Comparison of ENCODE assay signal across 8 cellular contexts in the genomic region with DNA sequence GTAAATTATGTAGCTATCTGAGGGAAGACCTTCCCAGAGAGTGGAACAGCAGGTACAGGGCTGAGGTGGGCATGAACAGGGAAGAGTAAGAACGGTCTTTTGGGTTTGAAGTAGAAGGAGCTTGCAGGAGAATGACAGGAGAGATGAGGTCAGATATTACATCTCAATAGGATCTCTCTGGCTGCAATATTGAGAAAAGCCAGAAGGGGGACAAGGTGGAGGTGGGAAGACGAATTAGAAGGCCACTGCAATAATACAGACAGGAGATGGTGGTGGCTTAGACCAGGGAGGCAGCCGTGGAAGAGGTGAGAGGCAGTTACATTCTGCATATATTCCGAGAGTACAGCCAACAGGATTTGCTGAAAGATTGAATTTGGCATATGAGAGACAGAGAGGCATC.
A peak's percentile ranks its signal among the peaks of the same experiment; 100 is the strongest.
DNase-seq lines count a peak whose midpoint lies in the region; ATAC-seq, FAIRE-seq and TF ChIP-seq lines count a peak whose summit lies in the region.

No MANE protein-coding gene starts in this region.

- no peak for FAIRE-seq in K562 (lab: Jason Lieb, UNC)

- DNase-seq in GM03348 (ENCODE audit: low spot score) = peak; percentile 9
- peak; percentile 10 to 38 (median 18) for DNase-seq in K562 (ENCODE audit: extremely low read depth in 1 of 4, low spot score in 3 of 4)
- DNase-seq in midbrain (lab: John Stamatoyannopoulos, UW) = no peak
- DNase-seq in NCI-H1048 (lab: John Stamatoyannopoulos, UW) = no peak
- no peak for DNase-seq in NCI-H1105 (lab: John Stamatoyannopoulos, UW)
- DNase-seq in psoas muscle = no peak

- no peaks in the 10 kb centered on the region for H3K27me3 ChIP-seq in K562 (ENCODE audit: control insufficient read depth in 2 of 2, insufficient read depth in 2 of 2, low read length in 2 of 2)
- no peaks in the 10 kb centered on the region for H3K27me3 ChIP-seq in psoas muscle (ENCODE audit: insufficient read depth in 3 of 3, low read length in 2 of 3)

- H3K4me3 ChIP-seq in K562 = no peak overlapping the region
- H3K4me3 ChIP-seq in psoas muscle = no peak overlapping the region

- no peak overlapping the region for H3K4me2 ChIP-seq in K562 (ENCODE audit: insufficient read depth, low read length)

- no peak overlapping the region for H2AFZ ChIP-seq in K562 (ENCODE audit: low read depth, low read length)

- 2% methylated on average over 4 of the region's 4 CpGs for WGBS in K562 (ENCODE audit: insufficient coverage, low coverage, missing lambda C conversion rate)
- WGBS in psoas muscle, 3 donors = 54 to 61% (median 55%) methylated on average over 4 of the region's 4 CpGs

- H3K4me1 ChIP-seq in K562 (replicated peaks in 1 of 2; ENCODE audit: control insufficient read depth in 2 of 2, insufficient read depth in 2 of 2, low read length in 2 of 2) (no peaks in the 10 kb centered on the region), psoas muscle (no peaks in the 10 kb centered on the region)

- TF ChIP-seq CTCF in K562 (IDR thresholded peaks at IDR 0.05 in 2 of 3, conservative IDR thresholded peaks at IDR 0.05 in 1 of 3; ENCODE audit: insufficient read depth in 2 of 3, low read depth in 1 of 3, low read length in 3 of 3) = peak in 2 of 3 experiments; percentile 42 to 47; a peak in 2 of 6 replicates
- TF ChIP-seq CTCF in psoas muscle (IDR thresholded peaks at IDR 0.05) = no peak

- no peaks in the 10 kb centered on the region for H3K36me3 ChIP-seq in K562 (ENCODE audit: control insufficient read depth, insufficient read depth, low read length)
- no peaks in the 10 kb centered on the region for H3K36me3 ChIP-seq in psoas muscle (ENCODE audit: insufficient read depth in 1 of 2, low read depth in 1 of 2)

- H3K79me2 ChIP-seq in K562 (ENCODE audit: control insufficient read depth, insufficient read depth, low read length) = no peaks in the 10 kb centered on the region

- TF ChIP-seq EP300 in Ishikawa (IDR thresholded peaks at IDR 0.05; ENCODE audit: borderline replicate concordance) (no peak), K562 (IDR thresholded peaks at IDR 0.05; ENCODE audit: low read length) (no peak)

- POLR2A ChIA-PET in K562 (lab: Yijun Ruan, JAX) = interaction anchor here (0.7 to 0.9 kb wide), 2 partner anchors 14 to 95 kb away, joined by 3 read pairs; no protein-coding TSS in a partner anchor

- CTCF ChIA-PET in K562 (lab: Yijun Ruan, JAX; ENCODE audit: low intra/inter-chr PET ratio) = no interaction called here

- BruUV-seq in K562 (replicated peaks; lab: Mats Ljungman, UMichigan) = no TSS peak

- H4K20me1 ChIP-seq in K562 (replicated peaks; ENCODE audit: control insufficient read depth, insufficient read depth, low read length) = no peaks in the 10 kb centered on the region

- no peak overlapping the region for H3K27ac ChIP-seq in K562 (ENCODE audit: extremely low read depth, low read depth, low read length)
- no peak overlapping the region for H3K27ac ChIP-seq in psoas muscle

- in situ Hi-C loops in K562 (cut with MboI) = no loop called here

- H3K9ac ChIP-seq in K562 (ENCODE audit: insufficient read depth in 1 of 2, low read depth in 2 of 2, low read length in 2 of 2) = no peak overlapping the region

- ATAC-seq in GM21367 (IDR thresholded peaks at IDR 0.05; ENCODE audit: unreplicated experiment) = peak; percentile 87
- ATAC-seq in K562 = peak; percentile 86
- ATAC-seq in psoas muscle = no peak

- no peak for TF ChIP-seq POLR2A in K562 (conservative IDR thresholded peaks at IDR 0.05)

- no peaks in the 10 kb centered on the region for H3K9me1 ChIP-seq in K562 (ENCODE audit: control insufficient read depth, insufficient read depth, low read length)

- no peaks in the 10 kb centered on the region for H3K9me3 ChIP-seq in K562 (replicated peaks; ENCODE audit: control insufficient read depth, insufficient read depth, low read depth, low read length)
- H3K9me3 ChIP-seq in psoas muscle = no peaks in the 10 kb centered on the region

- TF ChIP-seq RAD21 in Ishikawa (IDR thresholded peaks at IDR 0.05; ENCODE audit: low read depth) (peak; percentile 35), K562 (CRISPR knock-in tag; conservative IDR thresholded peaks at IDR 0.05 in 1 of 2, IDR thresholded peaks at IDR 0.05 in 1 of 2) (no peak)

- intact Hi-C loops in K562 (cut with micrococcal nuclease) = no loop called here
- intact Hi-C loops in psoas muscle (cut with DNase I) = no loop called here

TF ChIP-seq in Ishikawa, 13 proteins besides CTCF, POLR2A, EP300 and RAD21:
- TF ChIP-seq, protein P1, sequence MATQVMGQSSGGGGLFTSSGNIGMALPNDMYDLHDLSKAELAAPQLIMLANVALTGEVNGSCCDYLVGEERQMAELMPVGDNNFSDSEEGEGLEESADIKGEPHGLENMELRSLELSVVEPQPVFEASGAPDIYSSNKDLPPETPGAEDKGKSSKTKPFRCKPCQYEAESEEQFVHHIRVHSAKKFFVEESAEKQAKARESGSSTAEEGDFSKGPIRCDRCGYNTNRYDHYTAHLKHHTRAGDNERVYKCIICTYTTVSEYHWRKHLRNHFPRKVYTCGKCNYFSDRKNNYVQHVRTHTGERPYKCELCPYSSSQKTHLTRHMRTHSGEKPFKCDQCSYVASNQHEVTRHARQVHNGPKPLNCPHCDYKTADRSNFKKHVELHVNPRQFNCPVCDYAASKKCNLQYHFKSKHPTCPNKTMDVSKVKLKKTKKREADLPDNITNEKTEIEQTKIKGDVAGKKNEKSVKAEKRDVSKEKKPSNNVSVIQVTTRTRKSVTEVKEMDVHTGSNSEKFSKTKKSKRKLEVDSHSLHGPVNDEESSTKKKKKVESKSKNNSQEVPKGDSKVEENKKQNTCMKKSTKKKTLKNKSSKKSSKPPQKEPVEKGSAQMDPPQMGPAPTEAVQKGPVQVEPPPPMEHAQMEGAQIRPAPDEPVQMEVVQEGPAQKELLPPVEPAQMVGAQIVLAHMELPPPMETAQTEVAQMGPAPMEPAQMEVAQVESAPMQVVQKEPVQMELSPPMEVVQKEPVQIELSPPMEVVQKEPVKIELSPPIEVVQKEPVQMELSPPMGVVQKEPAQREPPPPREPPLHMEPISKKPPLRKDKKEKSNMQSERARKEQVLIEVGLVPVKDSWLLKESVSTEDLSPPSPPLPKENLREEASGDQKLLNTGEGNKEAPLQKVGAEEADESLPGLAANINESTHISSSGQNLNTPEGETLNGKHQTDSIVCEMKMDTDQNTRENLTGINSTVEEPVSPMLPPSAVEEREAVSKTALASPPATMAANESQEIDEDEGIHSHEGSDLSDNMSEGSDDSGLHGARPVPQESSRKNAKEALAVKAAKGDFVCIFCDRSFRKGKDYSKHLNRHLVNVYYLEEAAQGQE (IDR thresholded peaks at IDR 0.05; ENCODE audit: low read depth) = no peak
- TF ChIP-seq, protein P2, sequence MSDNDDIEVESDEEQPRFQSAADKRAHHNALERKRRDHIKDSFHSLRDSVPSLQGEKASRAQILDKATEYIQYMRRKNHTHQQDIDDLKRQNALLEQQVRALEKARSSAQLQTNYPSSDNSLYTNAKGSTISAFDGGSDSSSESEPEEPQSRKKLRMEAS (IDR thresholded peaks at IDR 0.05) = no peak

TF ChIP-seq in K562, 482 proteins besides CTCF, POLR2A, EP300 and RAD21 (continues in another document):
- TF ChIP-seq CBX2 (IDR thresholded peaks at IDR 0.05; ENCODE audit: insufficient read depth, low read length, poor library complexity, severe bottlenecking) = no peak
- TF ChIP-seq ZNF592 (IDR thresholded peaks at IDR 0.05) = no peak
- no peak for TF ChIP-seq ZNF561 (CRISPR knock-in tag; conservative IDR thresholded peaks at IDR 0.05)
- no peak for TF ChIP-seq KDM5B (IDR thresholded peaks at IDR 0.05; ENCODE audit: insufficient replicate concordance, low read depth, low read length)
- TF ChIP-seq, protein P3, sequence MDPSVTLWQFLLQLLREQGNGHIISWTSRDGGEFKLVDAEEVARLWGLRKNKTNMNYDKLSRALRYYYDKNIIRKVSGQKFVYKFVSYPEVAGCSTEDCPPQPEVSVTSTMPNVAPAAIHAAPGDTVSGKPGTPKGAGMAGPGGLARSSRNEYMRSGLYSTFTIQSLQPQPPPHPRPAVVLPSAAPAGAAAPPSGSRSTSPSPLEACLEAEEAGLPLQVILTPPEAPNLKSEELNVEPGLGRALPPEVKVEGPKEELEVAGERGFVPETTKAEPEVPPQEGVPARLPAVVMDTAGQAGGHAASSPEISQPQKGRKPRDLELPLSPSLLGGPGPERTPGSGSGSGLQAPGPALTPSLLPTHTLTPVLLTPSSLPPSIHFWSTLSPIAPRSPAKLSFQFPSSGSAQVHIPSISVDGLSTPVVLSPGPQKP (CRISPR knock-in tag; IDR thresholded peaks at IDR 0.05) = no peak
- no peak for TF ChIP-seq RBM22 (IDR thresholded peaks at IDR 0.05; ENCODE audit: low read depth, low read length, poor library complexity, severe bottlenecking)
- no peak for TF ChIP-seq SMARCC2 (IDR thresholded peaks at IDR 0.05; ENCODE audit: low read depth)
- no peak for TF ChIP-seq KAT2B (IDR thresholded peaks at IDR 0.05; ENCODE audit: low read depth, low read length)

Comparison
In these comparisons a context has a peak if more than half of its experiments do, and no peak if none do; other contexts are left out.
1. DNase-seq: peak in GM03348 (single experiment) and K562 (4 of 4); none in midbrain (single experiment), NCI-H1048 (single experiment), NCI-H1105 (single experiment) and psoas muscle (0 of 2).
2. ATAC-seq: peak in GM21367 (single experiment) and K562 (single experiment); none in psoas muscle (0 of 4).